In genomic region chr13:50366488-50367174, GRCh38 we compare ENCODE assay signal across 8 cellular contexts.
DNase-seq lines count a peak whose midpoint lies in the region; ATAC-seq and TF ChIP-seq lines count a peak whose summit lies in the region.

No MANE protein-coding gene starts in this region.

- peak overlapping the region; percentile 73 for H3K4me3 Mint-ChIP-seq in activated naive CD8-positive, alpha-beta T cell

- no peak overlapping the region for H2AFZ ChIP-seq in Loucy (ENCODE audit: low read length)

- H3K27me3 ChIP-seq in Loucy (ENCODE audit: insufficient read depth, low read length, poor library complexity, severe bottlenecking): no peaks in the 10 kb centered on the region

- H3F3A ChIP-seq in Loucy (ENCODE audit: low read depth): no peaks in the 10 kb centered on the region

- H3K79me2 ChIP-seq in Loucy (ENCODE audit: insufficient read depth, low read length): peaks cover 80% of the 10 kb centered on the region

- TF ChIP-seq CTCF in Loucy (conservative IDR thresholded peaks at IDR 0.05; ENCODE audit: low read length) (no peak), omental fat pad (IDR thresholded peaks at IDR 0.05) (no peak)

- H3K9ac ChIP-seq in Loucy (ENCODE audit: low read depth, low read length, poor library complexity, severe bottlenecking): peak overlapping the region; percentile 58

- peak overlapping the region; percentile 65 for H3K27ac Mint-ChIP-seq in activated naive CD8-positive, alpha-beta T cell

- H3K36me3 Mint-ChIP-seq in activated naive CD8-positive, alpha-beta T cell: peaks cover 3% of the 10 kb centered on the region

- no peaks in the 10 kb centered on the region for H3K9me2 ChIP-seq in Loucy (replicated peaks; ENCODE audit: low read depth, low read length)

- H3K4me2 ChIP-seq in Loucy (ENCODE audit: low read depth, low read length, poor library complexity, severe bottlenecking): peak overlapping the region; percentile 61

- no peaks in the 10 kb centered on the region for H3K36me3 ChIP-seq in Loucy (ENCODE audit: insufficient read depth, low read length)

- H3K4me1 ChIP-seq in Loucy (ENCODE audit: insufficient read depth, low read length, poor library complexity, severe bottlenecking): peaks cover 18% of the 10 kb centered on the region

- H3K9me3 Mint-ChIP-seq in activated naive CD8-positive, alpha-beta T cell (ENCODE audit: low read depth): no peaks in the 10 kb centered on the region

- DNase-seq in DMS53 (lab: John Stamatoyannopoulos, UW) (peak; percentile 43), DMS53 treated with DMSO at 0.1 percent for 48 hours (lab: John Stamatoyannopoulos, UW; ENCODE audit: unreplicated experiment) (no peak), omental fat pad (ENCODE audit: low spot score) (no peak), hippocampal formation (lab: John Stamatoyannopoulos, UW) (no peak), NCI-H446 treated with DMSO at 0.1 percent for 48 hours (lab: John Stamatoyannopoulos, UW) (no peak)

- ATAC-seq in GM21528 (IDR thresholded peaks at IDR 0.05; ENCODE audit: low FRiP score, unreplicated experiment) (peak; percentile 50), omental fat pad (ENCODE audit: low FRiP score) (no peak)

- peak overlapping the region; percentile 56 for H3K4me3 ChIP-seq in Loucy (ENCODE audit: low read length, poor library complexity, severe bottlenecking)

- H3K4me1 Mint-ChIP-seq in activated naive CD8-positive, alpha-beta T cell (ENCODE audit: low read depth): peaks cover 21% of the 10 kb centered on the region

- H3K9me3 ChIP-seq in Loucy (ENCODE audit: insufficient read depth, low read depth, low read length): no peaks in the 10 kb centered on the region

- peaks cover 6% of the 10 kb centered on the region for H3K27me3 Mint-ChIP-seq in activated naive CD8-positive, alpha-beta T cell

- H4K20me1 ChIP-seq in Loucy (ENCODE audit: insufficient read depth, low read length, poor library complexity, severe bottlenecking): no peaks in the 10 kb centered on the region
